8 cellular contexts compared by ENCODE assay signal in the genomic region with DNA sequence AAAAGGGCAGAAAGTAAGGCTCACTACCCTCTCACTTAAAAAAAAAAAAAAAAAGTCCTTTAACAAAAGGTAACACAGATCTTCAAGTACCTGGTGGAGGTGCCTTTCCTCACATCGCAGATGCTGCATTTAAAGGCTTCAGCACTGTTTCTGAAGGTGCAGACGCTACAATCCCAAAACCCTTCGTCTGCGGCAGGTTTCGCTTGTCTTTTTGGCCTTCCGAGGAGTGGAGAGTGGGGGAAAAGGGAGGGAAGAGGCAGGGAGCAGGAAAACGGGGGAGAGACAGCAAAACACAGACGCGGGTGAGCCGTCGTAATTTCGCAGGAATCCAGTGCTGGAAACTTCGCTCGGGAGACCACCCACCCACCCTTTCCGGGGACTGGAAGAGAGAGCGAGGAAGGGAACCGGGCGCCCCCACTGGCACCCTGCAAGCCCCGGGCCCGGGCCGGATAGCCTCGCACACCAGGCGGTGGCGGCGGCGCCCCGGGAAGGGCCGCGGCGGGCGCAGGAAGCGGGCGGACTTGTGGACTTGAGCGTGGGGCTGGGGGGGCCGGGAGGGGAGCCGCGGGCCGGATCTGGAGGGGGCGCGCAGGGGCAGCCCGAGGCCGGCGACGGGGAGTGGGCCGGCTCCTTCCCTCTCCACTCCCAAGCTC. TPM values are rescaled to one million over a fixed set of nuclear protein-coding genes. Genes with fewer than 3 reads are reported as not detected.
DNase-seq lines count a peak whose midpoint lies in the region; ATAC-seq, FAIRE-seq and TF ChIP-seq lines count a peak whose summit lies in the region.

TSS of gene RYBP (minus strand) at position 216 of the 653 bp plus-strand sequence.

- in situ Hi-C loops in Caki2 (cut with HindIII; ENCODE audit: low pct_unique_long_range_greater_than_20kb, low sequenced_read_pairs): no loop called here

- peak; percentile 39 for DNase-seq in Caki2 (ENCODE audit: low read depth)
- DNase-seq in HT1080 (ENCODE audit: low read depth): peak; percentile 47
- no peak for DNase-seq in activated B cell treated with CpG ODN at 0.5 μM for 24 hours
- peak; percentile 76 for DNase-seq in endodermal cell
- peak in 1 of 2 donors; percentile 35 for DNase-seq in upper lobe of left lung
- DNase-seq in HTR-8/SVneo (ENCODE audit: insufficient read length, low spot score): no peak

- H3K36me3 Mint-ChIP-seq in activated B cell treated with CpG ODN at 0.5 μM for 24 hours (ENCODE audit: low read depth) (peaks cover 19% of the 10 kb centered on the region), endodermal cell (ENCODE audit: low read depth) (peaks cover 1% of the 10 kb centered on the region)

- H3K27ac ChIP-seq in endodermal cell (ENCODE audit: low read depth, low read length) (peak within 1 kb of the TSS; percentile 92), mucosa of rectum (ENCODE audit: low read depth in 2 of 2, low read length in 2 of 2) (peak within 1 kb of the TSS; percentile 92 to 95), upper lobe of left lung (peak within 1 kb of the TSS; percentile 91 to 99 (median 94))

- H3K4me3 ChIP-seq in endodermal cell (ENCODE audit: low read length) (peak within 1 kb of the TSS; percentile 98), mucosa of rectum (ENCODE audit: low read length in 2 of 2) (peak within 1 kb of the TSS; percentile 98), upper lobe of left lung (peak within 1 kb of the TSS; percentile 42 to 89 (median 76))

- WGBS in endodermal cell (ENCODE audit: insufficient coverage in 1 of 2, insufficient read length in 1 of 2), 2 experiments: 0 to 1% methylated on average over 15 to 44 of the region's 45 CpGs
- 1% methylated on average over 24 to 26 of the region's 45 CpGs for WGBS in upper lobe of left lung, 2 donors

- peak within 1 kb of the TSS; percentile 100 for H3K4me3 Mint-ChIP-seq in activated B cell treated with CpG ODN at 0.5 μM for 24 hours
- H3K4me3 Mint-ChIP-seq in endodermal cell: peak within 1 kb of the TSS; percentile 96

- H3K27ac Mint-ChIP-seq in activated B cell treated with CpG ODN at 0.5 μM for 24 hours (peak within 1 kb of the TSS; percentile 95), endodermal cell (peak within 1 kb of the TSS; percentile 97)

- H3K9me3 Mint-ChIP-seq in activated B cell treated with CpG ODN at 0.5 μM for 24 hours (no peaks in the 10 kb centered on the region), endodermal cell (no peaks in the 10 kb centered on the region)

- POLR2A ChIA-PET in activated B cell treated with CpG ODN at 0.5 μM for 24 hours (lab: Charles Lee): interaction anchor here (0.6 to 1.9 kb wide), 6 partner anchors 9 to 344 kb away, joined by 3 to 12 read pairs (median 4); no protein-coding TSS in a partner anchor

- H3K4me1 Mint-ChIP-seq in activated B cell treated with CpG ODN at 0.5 μM for 24 hours (peaks cover 54% of the 10 kb centered on the region), endodermal cell (peaks cover 46% of the 10 kb centered on the region)

- CTCF ChIA-PET in activated B cell treated with CpG ODN at 0.5 μM for 24 hours (lab: Charles Lee): interaction anchor here (1.3 kb wide), 1 partner anchor 571 kb away, joined by 3 read pairs; no protein-coding TSS in a partner anchor

- peaks cover 12% of the 10 kb centered on the region for H3K27me3 Mint-ChIP-seq in activated B cell treated with CpG ODN at 0.5 μM for 24 hours
- peaks cover 19% of the 10 kb centered on the region for H3K27me3 Mint-ChIP-seq in endodermal cell (ENCODE audit: insufficient read depth)

- H3K9ac ChIP-seq in endodermal cell (ENCODE audit: extremely low read depth, low read length, poor library complexity, severe bottlenecking) (peak within 1 kb of the TSS; percentile 80), mucosa of rectum (ENCODE audit: low read depth in 1 of 2, low read length in 2 of 2) (peak within 1 kb of the TSS; percentile 97 to 99)

- no peak for TF ChIP-seq EP300 in upper lobe of left lung (IDR thresholded peaks at IDR 0.05)

- no peak for TF ChIP-seq POLR2A in upper lobe of left lung (IDR thresholded peaks at IDR 0.05)

- H3K36me3 ChIP-seq in endodermal cell (ENCODE audit: control insufficient read depth, insufficient read depth, low read length) (peaks cover 5% of the 10 kb centered on the region), mucosa of rectum (ENCODE audit: control insufficient read depth in 2 of 2, insufficient read depth in 2 of 2, low read length in 2 of 2) (peaks cover 0 to 6% of the 10 kb centered on the region in 2 donors), upper lobe of left lung (no peaks in the 10 kb centered on the region)

- no peak for FAIRE-seq in HTR-8/SVneo (lab: Jason Lieb, UNC)

- ATAC-seq in GM21381 (IDR thresholded peaks at IDR 0.05; ENCODE audit: unreplicated experiment): peak; percentile 27
- no peak for ATAC-seq in activated B cell treated with CpG ODN at 0.5 μM for 24 hours (ENCODE audit: low read depth)
- ATAC-seq in upper lobe of left lung (ENCODE audit: low FRiP score in 2 of 2): peak; percentile 59 to 73

- no peak for TF ChIP-seq CTCF in activated B cell treated with CpG ODN at 0.5 μM for 24 hours (IDR thresholded peaks at IDR 0.05)
- peak; percentile 22 for TF ChIP-seq CTCF in endodermal cell (conservative IDR thresholded peaks at IDR 0.05)
- TF ChIP-seq CTCF in upper lobe of left lung (IDR thresholded peaks at IDR 0.05): no peak

- intact Hi-C loops in activated B cell treated with CpG ODN at 0.5 μM for 24 hours (cut with micrococcal nuclease): loop anchor here (1.0 to 10.0 kb wide), 13 partner anchors 8 to 722 kb away; partner anchors contain the start of genes EIF4E3, PPP4R2 and SHQ1

- no peaks in the 10 kb centered on the region for H3K27me3 ChIP-seq in endodermal cell (ENCODE audit: control insufficient read depth, insufficient read depth, low read length, poor library complexity, severe bottlenecking)
- H3K27me3 ChIP-seq in mucosa of rectum (ENCODE audit: control insufficient read depth in 2 of 2, insufficient read depth in 2 of 2, low read length in 2 of 2): no peaks in the 10 kb centered on the region
- H3K27me3 ChIP-seq in upper lobe of left lung: no peaks in the 10 kb centered on the region

- no peaks in the 10 kb centered on the region for H3K4me1 ChIP-seq in endodermal cell (ENCODE audit: control insufficient read depth, insufficient read depth, low read length)
- H3K4me1 ChIP-seq in mucosa of rectum (ENCODE audit: control insufficient read depth in 2 of 2, insufficient read depth in 2 of 2, low read length in 2 of 2): peaks cover 25 to 26% of the 10 kb centered on the region in 2 donors
- peaks cover 29 to 49% (median 32%) of the 10 kb centered on the region in 4 donors for H3K4me1 ChIP-seq in upper lobe of left lung

- H3K9me3 ChIP-seq in endodermal cell (ENCODE audit: control insufficient read depth, low read length) (no peaks in the 10 kb centered on the region), mucosa of rectum (ENCODE audit: control insufficient read depth in 2 of 2, low read length in 2 of 2) (no peaks in the 10 kb centered on the region), upper lobe of left lung (no peaks in the 10 kb centered on the region)

RNA-seq across cellular contexts. Expression of gene RYBP, which starts in this region (rescaled TPM):
- total RNA-seq in Caki2 (2014; rRNA removed; shearing (Covaris generic); ENCODE audit: low replicate concordance): 2.1 and 6.1 TPM in 2 replicates
- 3.9 and 4.2 TPM in 2 replicates for total RNA-seq in HT1080 (2014; rRNA removed; shearing (Covaris generic))
- 6.5 and 7.7 TPM in 2 replicates for polyA plus RNA-seq in HT1080 (2015; cell fraction: cytosol; rRNA removed)
- 4.7 and 6.0 TPM in 2 replicates for polyA plus RNA-seq in HT1080 (2015; cell fraction: nucleus; rRNA removed)
- total RNA-seq in activated B cell treated with CpG ODN at 0.5 μM for 24 hours (10.7 and 11.6 TPM in 2 replicates), endodermal cell (10 to 100 TPM; 25.7 to 30.9 TPM), upper lobe of left lung (10 to 100 TPM in 4 of 6 donors, 1 to 10 TPM in 2; 6.3 to 29.8 (median 17.9) TPM)
- 19.5 TPM for polyA plus RNA-seq in endodermal cell (2013, experiment 1 of 2)
- polyA plus RNA-seq in endodermal cell (2013, experiment 2 of 2): 18.7 TPM

Comparison
In these comparisons a context has a peak if more than half of its experiments do, and no peak if none do; other contexts are left out.
1. DNase-seq: peak in Caki2 (single experiment), HT1080 (single experiment) and endodermal cell (single experiment); none in activated B cell treated with CpG ODN at 0.5 μM for 24 hours (single experiment) and HTR-8/SVneo (single experiment).
2. Peak in every context shown above with its lines, with median percentiles within 50 percentile points of each other: H3K27ac ChIP-seq and H3K4me3 ChIP-seq.